Comparison of ENCODE assay signal across 8 cellular contexts in the genomic region with DNA sequence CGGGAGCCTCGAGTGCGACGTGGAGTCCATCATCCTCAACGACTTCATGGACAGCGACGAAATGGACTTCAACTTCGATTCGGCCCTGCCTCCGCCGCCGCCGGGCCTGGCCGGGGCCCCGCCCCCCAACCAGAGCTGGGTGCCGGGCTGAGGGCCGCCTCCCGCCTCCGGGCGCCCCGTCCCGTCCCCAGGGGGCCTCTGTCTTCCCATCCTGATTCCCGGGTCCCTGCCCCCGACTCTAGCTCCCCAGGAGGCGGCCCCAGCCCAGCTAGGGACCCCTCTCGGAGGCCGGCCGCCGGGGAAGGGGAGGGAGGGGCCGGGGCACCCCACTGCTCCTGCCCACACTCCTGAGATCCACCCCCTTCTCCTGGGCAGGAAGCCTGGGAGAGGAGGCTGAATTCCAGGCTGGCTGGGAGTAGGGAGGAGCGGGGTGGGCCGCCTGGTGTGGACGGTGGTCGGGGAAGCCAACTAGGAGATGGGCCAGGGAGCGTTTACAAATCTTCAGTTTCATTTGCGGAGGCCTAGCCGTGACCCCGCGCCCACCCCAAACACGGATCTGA. TPM values are rescaled to one million over a fixed set of nuclear protein-coding genes. Genes with fewer than 3 reads are reported as not detected.
DNase-seq lines count a peak whose midpoint lies in the region; ATAC-seq and TF ChIP-seq lines count a peak whose summit lies in the region.

No MANE protein-coding gene starts in this region.

- H3K9ac ChIP-seq in iPS-15b (ENCODE audit: low read depth, low read length), result no peak overlapping the region

- peaks cover 51% of the 10 kb centered on the region for H3K27me3 Mint-ChIP-seq in activated CD4-positive, alpha-beta memory T cell treated with anti-CD3 and anti-CD28 coated beads, Interleukin-2, amount 10 ng/mL, durations not matched to agents 7 days and 5 days

- peak; percentile 72 for DNase-seq in HPDE6-E6E7 (ENCODE audit: extremely low spot score)
- no peak for DNase-seq in activated CD4-positive, alpha-beta memory T cell treated with anti-CD3 and anti-CD28 coated beads, Interleukin-2, amount 10 ng/mL, durations not matched to agents 7 days and 5 days
- DNase-seq in spleen, result no peak
- DNase-seq in HEK293T (ENCODE audit: extremely low spot score), result no peak
- DNase-seq in stimulated activated CD4-positive, alpha-beta T cell treated with anti-CD3 and anti-CD28 coated beads, Interleukin-4, amount 100 ng/mL, for 4 hours, result no peak

- peak overlapping the region; percentile 43 to 90 (median 87) for H3K27ac ChIP-seq in spleen

- TF ChIP-seq CTCF in spleen (IDR thresholded peaks at IDR 0.05 in 8 of 11, conservative IDR thresholded peaks at IDR 0.05 in 3 of 11), result peak in 1 of 11 experiments; percentile 8

- H3K27ac Mint-ChIP-seq in activated CD4-positive, alpha-beta memory T cell treated with anti-CD3 and anti-CD28 coated beads, Interleukin-2, amount 10 ng/mL, durations not matched to agents 7 days and 5 days, result no peak overlapping the region

- H3K9me3 ChIP-seq in iPS-15b (ENCODE audit: control insufficient read depth, insufficient read depth, low read length) (no peaks in the 10 kb centered on the region), spleen (no peaks in the 10 kb centered on the region)

- intact Hi-C loops in spleen (cut with DNase I; ENCODE audit: low total_unique reads), result no loop called here

- H3K4me1 ChIP-seq in iPS-15b (ENCODE audit: control insufficient read depth, insufficient read depth, low read length) (peaks cover 15% of the 10 kb centered on the region), spleen (peaks cover 0 to 45% (median 30%) of the 10 kb centered on the region in 6 donors)

- peaks cover 14% of the 10 kb centered on the region for H3K4me1 Mint-ChIP-seq in activated CD4-positive, alpha-beta memory T cell treated with anti-CD3 and anti-CD28 coated beads, Interleukin-2, amount 10 ng/mL, durations not matched to agents 7 days and 5 days

- H3K36me3 Mint-ChIP-seq in activated CD4-positive, alpha-beta memory T cell treated with anti-CD3 and anti-CD28 coated beads, Interleukin-2, amount 10 ng/mL, durations not matched to agents 7 days and 5 days (ENCODE audit: low read depth), result no peaks in the 10 kb centered on the region

- no peaks in the 10 kb centered on the region for H3K36me3 ChIP-seq in iPS-15b (ENCODE audit: control insufficient read depth, insufficient read depth, low read length)
- H3K36me3 ChIP-seq in spleen, result no peaks in the 10 kb centered on the region

- 2 to 10% (median 4%) methylated on average over 18 to 40 of the region's 40 CpGs for WGBS in spleen, 5 donors

- H3K9me3 Mint-ChIP-seq in activated CD4-positive, alpha-beta memory T cell treated with anti-CD3 and anti-CD28 coated beads, Interleukin-2, amount 10 ng/mL, durations not matched to agents 7 days and 5 days, result no peaks in the 10 kb centered on the region

- H3K4me3 ChIP-seq in iPS-15b (ENCODE audit: low read depth, low read length) (peak overlapping the region; percentile 70), spleen (peak overlapping the region; percentile 39 to 72 (median 48))

- POLR2A ChIA-PET in activated CD4-positive, alpha-beta memory T cell treated with anti-CD3 and anti-CD28 coated beads, Interleukin-2, amount 10 ng/mL, durations not matched to agents 7 days and 5 days (lab: Charles Lee), result no interaction called here
- POLR2A ChIA-PET in HEK293T (lab: Yijun Ruan, JAX), result no interaction called here

- TF ChIP-seq POLR2A in spleen (IDR thresholded peaks at IDR 0.05), result no peak

- ATAC-seq in GM19395 (IDR thresholded peaks at IDR 0.05; ENCODE audit: unreplicated experiment), result no peak
- no peak for ATAC-seq in HG02840 (IDR thresholded peaks at IDR 0.05; ENCODE audit: low FRiP score, unreplicated experiment)

- H3K4me3 Mint-ChIP-seq in activated CD4-positive, alpha-beta memory T cell treated with anti-CD3 and anti-CD28 coated beads, Interleukin-2, amount 10 ng/mL, durations not matched to agents 7 days and 5 days, result peak overlapping the region; percentile 24

- H3K27me3 ChIP-seq in iPS-15b (ENCODE audit: control insufficient read depth, insufficient read depth, low read length), result peaks cover 60% of the 10 kb centered on the region
- peaks cover 0 to 78% (median 27%) of the 10 kb centered on the region in 7 donors for H3K27me3 ChIP-seq in spleen (replicated peaks in 1 of 7)

- CTCF ChIA-PET in activated CD4-positive, alpha-beta memory T cell treated with anti-CD3 and anti-CD28 coated beads, Interleukin-2, amount 10 ng/mL, durations not matched to agents 7 days and 5 days (lab: Charles Lee), result no interaction called here
- CTCF ChIA-PET in HEK293T (lab: Yijun Ruan, JAX), result no interaction called here

TF ChIP-seq in HEK293T, 16 proteins besides CTCF, POLR2A, EP300 and RAD21:
- no peak for TF ChIP-seq TARDBP (IDR thresholded peaks at IDR 0.05)
- no peak for TF ChIP-seq LEF1 (IDR thresholded peaks at IDR 0.05; ENCODE audit: borderline replicate concordance)

RNA-seq across cellular contexts. Expression of gene FOXO6, which starts 21.4 kb away (rescaled TPM):
- total RNA-seq in activated CD4-positive, alpha-beta memory T cell treated with anti-CD3 and anti-CD28 coated beads, Interleukin-2, amount 10 ng/mL, durations not matched to agents 7 days and 5 days, result under 1 TPM in 1 of 2 experiments, not detected in 1; 0.20 TPM
- total RNA-seq in spleen, result 1 to 10 TPM in 2 of 7 donors, under 1 TPM in 4, not detected in 1; 0.26 to 1.6 (median 0.41) TPM
- polyA plus RNA-seq in spleen, result under 1 TPM; 0.14 to 0.20 (median 0.19) TPM
